In the genomic region with DNA sequence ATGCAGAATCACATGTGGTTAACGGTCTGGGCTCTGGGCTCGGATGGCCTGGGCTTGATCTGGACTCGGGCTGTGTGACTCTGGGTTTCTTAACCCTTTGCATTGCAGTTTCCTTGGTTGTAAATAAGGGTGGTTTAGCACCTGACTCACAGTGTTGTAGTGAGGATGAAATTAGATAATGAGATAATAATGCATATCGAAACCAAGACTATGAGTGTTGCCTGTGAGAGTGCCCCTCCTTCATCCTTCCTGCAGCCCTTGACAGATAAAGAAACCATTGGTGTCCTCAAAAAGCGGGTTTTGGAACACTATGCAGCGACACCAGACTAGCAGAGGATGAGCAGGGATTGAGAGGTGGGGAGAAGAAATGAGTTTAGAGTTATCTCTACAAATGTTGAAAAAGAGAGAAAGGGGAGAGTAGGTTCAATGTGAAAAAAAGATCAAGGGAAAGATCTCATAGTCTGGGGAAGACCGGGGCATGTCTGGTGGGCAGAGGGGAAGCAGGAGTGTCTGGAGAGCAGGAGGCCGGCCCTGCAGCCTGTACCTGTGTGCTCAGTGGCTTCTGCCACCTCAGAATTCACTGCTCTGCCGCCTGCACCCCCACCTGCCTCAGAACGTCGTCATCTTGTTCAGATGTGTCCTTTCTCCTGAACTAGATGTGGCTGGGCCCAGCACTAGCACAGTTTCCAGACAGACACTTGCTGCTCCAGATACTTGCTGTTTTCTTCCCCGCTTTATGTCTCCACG, we compare ENCODE assay signal across 16 cellular contexts.
DNase-seq lines count a peak whose midpoint lies in the region; ATAC-seq and TF ChIP-seq lines count a peak whose summit lies in the region.
"Had no signal": no experiment of that assay in that cellular context is flagged by ENCODE, and none has a peak within 500 bp of the region (broad histone marks: within the 10 kb centered on the region; RNA-seq: fewer than 3 reads in every experiment).

No MANE protein-coding gene starts in this region.

- POLR2A ChIA-PET in CD8-positive, alpha-beta memory T cell (lab: Charles Lee), result no interaction called here
- POLR2A ChIA-PET in activated naive CD8-positive, alpha-beta T cell treated with anti-CD3 and anti-CD28 coated beads, Interleukin-2, amount 10 ng/mL, durations not matched to agents 7 days and 5 days (lab: Charles Lee), result interaction anchor here (0.7 kb wide), 1 partner anchor 52 kb away, joined by 3 read pairs; no protein-coding TSS in a partner anchor

- peak overlapping the region; percentile 11 for H3K4me3 ChIP-seq in CD8-positive, alpha-beta memory T cell (ENCODE audit: low read length)
- H3K4me3 ChIP-seq in MM.1S (ENCODE audit: low read length), result no peak overlapping the region
- H3K4me3 ChIP-seq: lung, neural progenitor cell, right lobe of liver, stomach had no signal

- H3K27me3 ChIP-seq in CD8-positive, alpha-beta memory T cell (ENCODE audit: insufficient read depth, low read length, poor library complexity, severe bottlenecking), result no peaks in the 10 kb centered on the region
- H3K27me3 ChIP-seq in MM.1S (replicated peaks; ENCODE audit: insufficient read depth, low read length), result no peaks in the 10 kb centered on the region
- H3K27me3 ChIP-seq: neural progenitor cell, right lobe of liver, stomach had no signal

- peaks cover 35 to 46% (median 45%) of the 10 kb centered on the region in 3 donors for H3K4me1 Mint-ChIP-seq in CD8-positive, alpha-beta memory T cell
- H3K4me1 Mint-ChIP-seq in activated naive CD8-positive, alpha-beta T cell treated with anti-CD3 and anti-CD28 coated beads, Interleukin-2, amount 10 ng/mL, durations not matched to agents 7 days and 5 days, result peaks cover 24% of the 10 kb centered on the region

- H3K9me3 Mint-ChIP-seq in CD8-positive, alpha-beta memory T cell, result no peaks in the 10 kb centered on the region
- no peaks in the 10 kb centered on the region for H3K9me3 Mint-ChIP-seq in activated naive CD8-positive, alpha-beta T cell treated with anti-CD3 and anti-CD28 coated beads, Interleukin-2, amount 10 ng/mL, durations not matched to agents 7 days and 5 days
- H3K9me3 Mint-ChIP-seq: neural progenitor cell had no signal

- in situ Hi-C loops in GM13977 (cut with MboI; ENCODE audit: low pct_unique_long_range_greater_than_20kb, low sequenced_read_pairs, unreplicated experiment), result loop anchor here (10.0 kb wide), 1 partner anchor 854 kb away; no protein-coding TSS in a partner anchor

- no peak for TF ChIP-seq CTCF in GM13977 (IDR thresholded peaks at IDR 0.05; ENCODE audit: extremely low read depth, insufficient read depth, missing control alignments)
- no peak for TF ChIP-seq CTCF in MM.1S (IDR thresholded peaks at IDR 0.05; ENCODE audit: low read length)

- no peaks in the 10 kb centered on the region for H3K9me2 ChIP-seq in MM.1S (replicated peaks; ENCODE audit: insufficient read depth, low read length)

- no peak for ATAC-seq in activated naive CD8-positive, alpha-beta T cell treated with anti-CD3 and anti-CD28 coated beads, Interleukin-2, amount 10 ng/mL, durations not matched to agents 7 days and 5 days (ENCODE audit: low read depth)
- no peak for ATAC-seq in HG03457 (IDR thresholded peaks at IDR 0.05; ENCODE audit: unreplicated experiment)
- ATAC-seq: right lobe of liver had no signal

- peak in 1 of 5 donors; percentile 12 for DNase-seq in CD8-positive, alpha-beta memory T cell
- DNase-seq in GM13977 (ENCODE audit: low spot score) (peak; percentile 39), MM.1S (peak; percentile 49), H4 (ENCODE audit: low spot score) (no peak), foreskin melanocyte (no peak), cerebellum (ENCODE audit: low spot score) (no peak)
- no peak for DNase-seq in activated naive CD8-positive, alpha-beta T cell treated with anti-CD3 and anti-CD28 coated beads, Interleukin-2, amount 10 ng/mL, durations not matched to agents 7 days and 5 days
- DNase-seq: activated effector memory CD4-positive, alpha-beta T cell treated with Interleukin-2 at 50 U/mL for 16 hours; effector memory CD4-positive, alpha-beta T cell; NK-92 treated with Interleukin-12 subunit alpha and Interleukin-12 subunit beta, amount 100 ng/mL, for 24 hours; right lobe of liver; stomach had no signal

- peak overlapping the region; percentile 8 for H3K27ac ChIP-seq in CD8-positive, alpha-beta memory T cell (ENCODE audit: low read depth, low read length)
- H3K27ac ChIP-seq in MM.1S (ENCODE audit: low read length), result no peak overlapping the region
- H3K27ac ChIP-seq: neural progenitor cell, right lobe of liver, stomach, VCaP had no signal

- H3K36me3 Mint-ChIP-seq in CD8-positive, alpha-beta memory T cell, result peaks cover 0 to 4% (median 0%) of the 10 kb centered on the region in 3 donors
- H3K36me3 Mint-ChIP-seq in activated naive CD8-positive, alpha-beta T cell treated with anti-CD3 and anti-CD28 coated beads, Interleukin-2, amount 10 ng/mL, durations not matched to agents 7 days and 5 days, result no peaks in the 10 kb centered on the region
- H3K36me3 Mint-ChIP-seq: neural progenitor cell had no signal

- H3K79me2 ChIP-seq in MM.1S (ENCODE audit: low read length), result no peaks in the 10 kb centered on the region

- H3K4me1 ChIP-seq in CD8-positive, alpha-beta memory T cell (ENCODE audit: insufficient read depth, low read length), result peaks cover 23% of the 10 kb centered on the region
- peaks cover 12% of the 10 kb centered on the region; the same call in 1 of the 2 replicates for H3K4me1 ChIP-seq in MM.1S (ENCODE audit: low read length)

- peaks cover 0 to 4% of the 10 kb centered on the region in 2 donors for H3K27me3 Mint-ChIP-seq in CD8-positive, alpha-beta memory T cell
- H3K27me3 Mint-ChIP-seq in activated naive CD8-positive, alpha-beta T cell treated with anti-CD3 and anti-CD28 coated beads, Interleukin-2, amount 10 ng/mL, durations not matched to agents 7 days and 5 days, result peaks cover 5% of the 10 kb centered on the region

- H2AFZ ChIP-seq in MM.1S (ENCODE audit: low read length), result no peak overlapping the region
- H2AFZ ChIP-seq: neural progenitor cell had no signal

- no peaks in the 10 kb centered on the region for H4K20me1 ChIP-seq in MM.1S (ENCODE audit: insufficient read depth, low read length)

- CTCF ChIA-PET in CD8-positive, alpha-beta memory T cell (lab: Charles Lee), result no interaction called here

- H3K9me3 ChIP-seq in CD8-positive, alpha-beta memory T cell (ENCODE audit: low read length), result no peaks in the 10 kb centered on the region
- H3K9me3 ChIP-seq in MM.1S (replicated peaks; ENCODE audit: insufficient read depth, low read length), result no peaks in the 10 kb centered on the region
- H3K9me3 ChIP-seq: right lobe of liver, stomach had no signal

- H3K4me2 ChIP-seq in MM.1S (ENCODE audit: low read depth, low read length), result peak overlapping the region; percentile 23; the same call in 1 of the 2 replicates
- H3K4me2 ChIP-seq: neural progenitor cell had no signal

- H3K4me3 Mint-ChIP-seq in CD8-positive, alpha-beta memory T cell, result peak overlapping the region; percentile 9 to 90 (median 86)
- H3K4me3 Mint-ChIP-seq in activated naive CD8-positive, alpha-beta T cell treated with anti-CD3 and anti-CD28 coated beads, Interleukin-2, amount 10 ng/mL, durations not matched to agents 7 days and 5 days, result peak overlapping the region; percentile 46
- H3K4me3 Mint-ChIP-seq: neural progenitor cell had no signal

- H3K36me3 ChIP-seq in CD8-positive, alpha-beta memory T cell (ENCODE audit: insufficient read depth, low read length), result no peaks in the 10 kb centered on the region
- H3K36me3 ChIP-seq in MM.1S (replicated peaks; ENCODE audit: insufficient read depth, low read length), result no peaks in the 10 kb centered on the region
- H3K36me3 ChIP-seq: neural progenitor cell, right lobe of liver, stomach had no signal

- no peaks in the 10 kb centered on the region for H3F3A ChIP-seq in MM.1S (ENCODE audit: insufficient read depth, low read length)

- H3K9ac ChIP-seq in MM.1S (ENCODE audit: low read length), result no peak overlapping the region
- H3K9ac ChIP-seq: neural progenitor cell had no signal

- peak overlapping the region; percentile 2 to 95 (median 81) for H3K27ac Mint-ChIP-seq in CD8-positive, alpha-beta memory T cell
- H3K27ac Mint-ChIP-seq in activated naive CD8-positive, alpha-beta T cell treated with anti-CD3 and anti-CD28 coated beads, Interleukin-2, amount 10 ng/mL, durations not matched to agents 7 days and 5 days, result peak overlapping the region; percentile 71
- H3K27ac Mint-ChIP-seq: neural progenitor cell had no signal

Comparison
In these comparisons a context has a peak if more than half of its experiments do, and no peak if none do; other contexts are left out.
1. DNase-seq: peak in GM13977 (single experiment) and MM.1S (single experiment); none in activated naive CD8-positive, alpha-beta T cell treated with anti-CD3 and anti-CD28 coated beads, Interleukin-2, amount 10 ng/mL, durations not matched to agents 7 days and 5 days (single experiment), H4 (single experiment), foreskin melanocyte (single experiment) and cerebellum (single experiment).